In the genomic region with DNA sequence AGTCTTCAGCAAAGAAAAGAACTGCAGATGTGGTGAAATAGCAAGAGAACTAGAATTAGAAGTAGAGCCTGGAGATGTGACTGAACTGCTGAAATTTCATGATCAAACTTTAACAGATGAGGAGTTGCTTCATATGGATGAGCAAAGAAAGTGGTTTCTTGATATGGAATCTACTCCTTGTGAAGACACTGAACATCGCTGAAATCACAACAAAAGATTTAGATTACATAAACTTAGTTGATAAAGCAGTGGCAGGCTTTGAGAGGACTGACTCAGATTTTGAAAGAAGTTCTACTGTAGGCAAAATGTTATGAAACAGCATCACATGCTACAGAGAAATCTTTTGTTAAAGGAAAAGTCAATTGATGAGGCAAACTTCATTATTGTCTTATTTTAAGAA, we compare ENCODE assay signal across 23 cellular contexts.
"Had no signal": no experiment of that assay in that cellular context is flagged by ENCODE, and none has a peak within 500 bp of the region (broad histone marks: within the 10 kb centered on the region; RNA-seq: fewer than 3 reads in every experiment).

No MANE protein-coding gene starts in this region.

- FAIRE-seq: endometrium, frontal cortex, islet of Langerhans, keratinocyte had no signal

- DNase-seq: colonic mucosa; cortex of kidney; effector CD8-positive, alpha-beta T cell; effector memory CD8-positive, alpha-beta T cell; endodermal cell; erythroblast; esophagus squamous epithelium; foreskin keratinocyte; heart left ventricle; hypothalamus; immature natural killer cell; left cardiac atrium; left lung; left ventricle myocardium superior; lower lobe of right lung; mesenchymal stem cell; mucosa of descending colon; naive B cell; naive thymus-derived CD8-positive, alpha-beta T cell had no signal
